Comparison of ENCODE assay signal across 1 cellular context in the genomic region with DNA sequence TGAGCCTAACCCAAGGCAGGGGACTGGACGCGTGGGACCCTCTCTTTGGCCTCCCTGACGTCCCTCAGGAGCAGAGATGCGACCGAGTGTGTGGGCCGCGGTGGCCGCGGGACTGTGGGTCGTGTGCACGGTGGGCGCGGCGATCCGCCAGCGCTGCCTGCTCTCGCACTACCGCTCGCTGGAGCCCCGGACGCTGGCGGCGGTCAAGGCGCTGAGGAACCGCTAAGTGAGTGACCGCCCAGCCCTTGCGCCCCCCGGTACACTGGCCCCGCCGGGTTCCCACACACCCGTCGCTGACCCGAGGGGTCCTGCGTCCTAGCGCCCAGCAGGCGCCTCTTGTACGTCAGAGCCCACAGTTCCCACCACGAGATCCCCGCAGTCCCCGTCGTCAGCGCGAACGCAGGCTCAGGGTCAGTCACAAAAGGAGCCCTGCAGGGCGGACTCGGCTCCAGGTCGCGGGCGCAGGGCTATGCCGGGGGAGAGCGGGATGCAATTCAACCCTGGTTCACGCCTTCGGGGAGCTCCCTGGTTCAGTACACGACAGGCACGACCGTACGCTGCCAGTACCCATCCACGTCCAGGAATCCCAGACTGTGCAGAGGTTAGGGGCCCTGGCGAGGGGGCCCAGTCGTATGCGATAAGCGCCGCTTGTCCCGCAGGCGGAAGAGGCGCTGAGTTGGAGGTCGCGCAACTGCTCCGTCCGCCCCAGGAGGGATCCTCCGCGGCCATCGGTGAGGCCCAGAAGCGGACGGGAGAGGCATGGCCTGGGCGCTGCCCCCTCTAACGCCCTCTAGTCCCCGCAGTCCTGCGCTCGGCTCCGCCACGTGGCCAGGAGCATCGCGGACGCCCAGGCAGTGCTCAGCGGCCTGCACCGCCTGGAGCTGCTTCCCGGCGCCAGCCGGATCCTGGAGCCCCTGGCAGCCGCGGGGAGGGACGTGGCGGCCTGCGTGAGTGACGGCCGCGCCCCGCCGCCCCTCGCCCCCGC.
TF ChIP-seq lines count a peak whose summit lies in the region.

No MANE protein-coding gene starts in this region.

TF ChIP-seq in IMR-90, 13 proteins besides CTCF, POLR2A, EP300 and RAD21 (continued from another document):
- no peak for TF ChIP-seq USF2 (IDR thresholded peaks at IDR 0.05; ENCODE audit: low read depth, low read length)
